Comparison of ENCODE assay signal across 23 cellular contexts in the genomic region with DNA sequence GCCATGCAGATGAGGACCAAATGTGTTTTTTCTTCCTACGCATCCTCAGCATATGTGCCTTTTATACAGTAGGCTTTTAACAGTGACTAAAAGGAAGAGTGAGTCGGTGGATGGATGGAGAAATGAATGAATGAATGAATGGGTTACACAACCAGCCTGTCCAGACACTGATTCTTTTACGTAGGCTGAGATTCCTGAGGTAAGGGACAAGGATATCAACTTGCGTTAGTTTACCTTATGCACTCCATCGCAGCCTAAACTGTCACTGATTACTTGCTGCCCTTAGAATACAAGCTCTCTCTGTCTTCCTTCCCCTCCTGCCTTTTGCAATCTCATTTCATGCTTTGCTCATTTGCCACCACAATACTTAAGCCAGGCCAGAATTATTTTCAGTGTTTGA. TPM values are rescaled to one million over a fixed set of nuclear protein-coding genes. Genes with fewer than 3 reads are reported as not detected.
DNase-seq lines count a peak whose midpoint lies in the region; ATAC-seq, FAIRE-seq and TF ChIP-seq lines count a peak whose summit lies in the region.
"Had no signal": no experiment of that assay in that cellular context is flagged by ENCODE, and none has a peak within 500 bp of the region (broad histone marks: within the 10 kb centered on the region; RNA-seq: fewer than 3 reads in every experiment).

No MANE protein-coding gene starts in this region.

- H2AFZ ChIP-seq in HepG2 (ENCODE audit: low read length): no peak overlapping the region

- FAIRE-seq in HepG2 (lab: Jason Lieb, UNC): no peak
- FAIRE-seq: A204.1, D721Med, G401.6, GM12891, GM19239 had no signal

- H3K27ac Mint-ChIP-seq in CD8-positive, alpha-beta T cell: no peak overlapping the region
- H3K27ac Mint-ChIP-seq: CD14-positive monocyte; CD4-positive, alpha-beta memory T cell had no signal

- peaks cover 69% of the 10 kb centered on the region for H3K4me1 ChIP-seq in psoas muscle
- peaks cover 67 to 76% of the 10 kb centered on the region in 2 donors for H3K4me1 ChIP-seq in gastrocnemius medialis
- no peaks in the 10 kb centered on the region for H3K4me1 ChIP-seq in CD8-positive, alpha-beta T cell (ENCODE audit: insufficient read depth, low read length)
- H3K4me1 ChIP-seq in HepG2 (ENCODE audit: insufficient read depth, low read length): no peaks in the 10 kb centered on the region
- H3K4me1 ChIP-seq: BE2C, BLaER1, Caco-2 had no signal

- intact Hi-C loops in psoas muscle (cut with DNase I) (loop anchor here in 1 of 2 donors (10.0 kb wide), 1 partner anchor 113 kb away; no protein-coding TSS in a partner anchor), gastrocnemius medialis (cut with DNase I; ENCODE audit: low total_unique reads) (loop anchor here (1.0 kb wide), 1 partner anchor 61 kb away; no protein-coding TSS in a partner anchor), HepG2 (cut with micrococcal nuclease; ENCODE audit: unreplicated experiment) (no loop called here)
- intact Hi-C loops in CD8-positive, alpha-beta T cell (cut with DNase I, micrococcal nuclease): no loop called here

- no peaks in the 10 kb centered on the region for H4K20me1 ChIP-seq in HepG2 (ENCODE audit: insufficient read depth, low read length)
- H4K20me1 ChIP-seq: BLaER1 had no signal

- H3K4me3 ChIP-seq in psoas muscle (no peak overlapping the region), gastrocnemius medialis (no peak overlapping the region), HepG2 (replicated peaks in 1 of 3; ENCODE audit: insufficient read depth in 1 of 3, low read depth in 2 of 3, low read length in 3 of 3) (no peak overlapping the region)
- H3K4me3 ChIP-seq in CD8-positive, alpha-beta T cell (ENCODE audit: low read depth, low read length): no peak overlapping the region
- H3K4me3 ChIP-seq: BLaER1 had no signal

- H3K9me3 ChIP-seq in psoas muscle (no peaks in the 10 kb centered on the region), gastrocnemius medialis (no peaks in the 10 kb centered on the region), HepG2 (ENCODE audit: low read length) (peaks cover 34% of the 10 kb centered on the region)
- no peaks in the 10 kb centered on the region for H3K9me3 ChIP-seq in CD8-positive, alpha-beta T cell (ENCODE audit: low read length)
- H3K9me3 ChIP-seq: BE2C, Caco-2 had no signal

- H3K4me1 Mint-ChIP-seq in CD8-positive, alpha-beta T cell (ENCODE audit: low read depth): no peaks in the 10 kb centered on the region
- H3K4me1 Mint-ChIP-seq: CD14-positive monocyte; CD4-positive, alpha-beta memory T cell; CD4-positive, CD25-positive, alpha-beta regulatory T cell had no signal

- H3K9me3 Mint-ChIP-seq in CD8-positive, alpha-beta T cell: peaks cover 26% of the 10 kb centered on the region

- no peaks in the 10 kb centered on the region for H3K79me2 ChIP-seq in HepG2 (ENCODE audit: insufficient read depth, low read length)

- CTCF ChIA-PET in CD8-positive, alpha-beta T cell (lab: Charles Lee): no interaction called here
- CTCF ChIA-PET in HepG2 (lab: Yijun Ruan, JAX; ENCODE audit: low intra/inter-chr PET ratio, low total read pairs): no interaction called here

- BruUV-seq in HepG2 (replicated peaks; lab: Mats Ljungman, UMichigan): no TSS peak

- no peak overlapping the region for H3K9ac ChIP-seq in HepG2 (ENCODE audit: insufficient read depth, low read depth, low read length)
- H3K9ac ChIP-seq: BLaER1 had no signal

- no peak overlapping the region for H3K4me3 Mint-ChIP-seq in CD8-positive, alpha-beta T cell
- H3K4me3 Mint-ChIP-seq: CD14-positive monocyte; CD4-positive, alpha-beta memory T cell; CD4-positive, CD25-positive, alpha-beta regulatory T cell had no signal

- H3K27me3 ChIP-seq in psoas muscle (ENCODE audit: insufficient read depth in 3 of 3, low read length in 2 of 3) (no peaks in the 10 kb centered on the region), gastrocnemius medialis (no peaks in the 10 kb centered on the region), HepG2 (ENCODE audit: control insufficient read depth in 1 of 2, insufficient read depth in 2 of 2, low read length in 2 of 2) (no peaks in the 10 kb centered on the region)
- H3K27me3 ChIP-seq in CD8-positive, alpha-beta T cell (ENCODE audit: insufficient read depth, low read length): no peaks in the 10 kb centered on the region
- H3K27me3 ChIP-seq: BE2C, BLaER1 had no signal

- peak in 1 of 2 donors; percentile 23 for TF ChIP-seq POLR2A in gastrocnemius medialis (IDR thresholded peaks at IDR 0.05)
- no peak for TF ChIP-seq POLR2A in HepG2 (IDR thresholded peaks at IDR 0.05; ENCODE audit: insufficient read depth in 1 of 2, low read depth in 2 of 2, low read length in 2 of 2)

- TF ChIP-seq CTCF in psoas muscle (IDR thresholded peaks at IDR 0.05): no peak
- no peak for TF ChIP-seq CTCF in gastrocnemius medialis (IDR thresholded peaks at IDR 0.05 in 4 of 5, conservative IDR thresholded peaks at IDR 0.05 in 1 of 5)
- no peak for TF ChIP-seq CTCF in CD8-positive, alpha-beta T cell (IDR thresholded peaks at IDR 0.05)
- TF ChIP-seq CTCF in HepG2 (CRISPR knock-in tag; IDR thresholded peaks at IDR 0.05): no peak

- ATAC-seq in psoas muscle: peak; percentile 72 to 85 (median 80)
- peak; percentile 51 to 75 for ATAC-seq in gastrocnemius medialis
- no peak for ATAC-seq in CD8-positive, alpha-beta T cell
- ATAC-seq in HepG2: no peak
- no peak for ATAC-seq in HG03439 (IDR thresholded peaks at IDR 0.05; ENCODE audit: unreplicated experiment)

- H3K36me3 ChIP-seq in psoas muscle (ENCODE audit: insufficient read depth in 1 of 2, low read depth in 1 of 2): no peaks in the 10 kb centered on the region
- H3K36me3 ChIP-seq in gastrocnemius medialis: no peaks in the 10 kb centered on the region
- no peaks in the 10 kb centered on the region for H3K36me3 ChIP-seq in CD8-positive, alpha-beta T cell (ENCODE audit: insufficient read depth, low read length)
- no peaks in the 10 kb centered on the region for H3K36me3 ChIP-seq in HepG2 (replicated peaks in 1 of 2; ENCODE audit: control insufficient read depth in 1 of 2, insufficient read depth in 2 of 2, low read length in 2 of 2)
- H3K36me3 ChIP-seq: BE2C, BLaER1 had no signal

- no peak overlapping the region for H3K4me2 ChIP-seq in HepG2 (ENCODE audit: low read depth, low read length)
- H3K4me2 ChIP-seq: BLaER1 had no signal

- DNase-seq in islet precursor cell (peak; percentile 4), psoas muscle (no peak), gastrocnemius medialis (no peak), HepG2 (ENCODE audit: low spot score) (no peak)
- no peak for DNase-seq in CD8-positive, alpha-beta T cell
- DNase-seq: 8988T; ACHN; BE2C; C1 segment of cervical spinal cord; Caco-2; Calu3; CD4-positive, alpha-beta memory T cell; CD4-positive, CD25-positive, alpha-beta regulatory T cell; GF-D8 had no signal

- no peaks in the 10 kb centered on the region for H3K27me3 Mint-ChIP-seq in CD8-positive, alpha-beta T cell (ENCODE audit: low read depth)
- H3K27me3 Mint-ChIP-seq: CD4-positive, alpha-beta memory T cell; CD4-positive, CD25-positive, alpha-beta regulatory T cell had no signal

- no peak for TF ChIP-seq RAD21 in HepG2 (CRISPR knock-in tag; IDR thresholded peaks at IDR 0.05)

- TF ChIP-seq EP300 in HepG2 (IDR thresholded peaks at IDR 0.05; ENCODE audit: low read depth in 2 of 2, low read length in 2 of 2) (no peak), HepG2 (CRISPR knock-in tag; IDR thresholded peaks at IDR 0.05; ENCODE audit: borderline replicate concordance) (no peak)

- POLR2A ChIA-PET in CD8-positive, alpha-beta T cell (lab: Charles Lee): no interaction called here
- POLR2A ChIA-PET in HepG2 (lab: Yijun Ruan, JAX): no interaction called here

- peak overlapping the region; percentile 73 for H3K27ac ChIP-seq in psoas muscle
- peak overlapping the region; percentile 77 to 88 (median 82) for H3K27ac ChIP-seq in gastrocnemius medialis
- H3K27ac ChIP-seq in CD8-positive, alpha-beta T cell (ENCODE audit: low read depth, low read length): no peak overlapping the region
- H3K27ac ChIP-seq in HepG2 (ENCODE audit: extremely low read length, insufficient read depth, low read length): no peak overlapping the region
- H3K27ac ChIP-seq: BLaER1 had no signal

- no peaks in the 10 kb centered on the region for H3K36me3 Mint-ChIP-seq in CD8-positive, alpha-beta T cell
- H3K36me3 Mint-ChIP-seq: CD14-positive monocyte; CD4-positive, CD25-positive, alpha-beta regulatory T cell had no signal

- 43 to 66% (median 49%) methylated on average over 5 of the region's 5 CpGs for WGBS in psoas muscle, 3 donors
- 38% methylated on average over 5 of the region's 5 CpGs for WGBS in HepG2 (ENCODE audit: low lambda C conversion rate)

- in situ Hi-C loops in gastrocnemius medialis (cut with MboI; ENCODE audit: low sequenced_read_pairs in 4 of 4): no loop called here
- in situ Hi-C loops in HepG2 (cut with HindIII; ENCODE audit: extremely low pct_ligation_motif_present, low pct_unique_long_range_greater_than_20kb): no loop called here

TF ChIP-seq in HepG2, 621 proteins besides CTCF, POLR2A, EP300 and RAD21:
- TF ChIP-seq KDM6A (CRISPR knock-in tag; IDR thresholded peaks at IDR 0.05; ENCODE audit: low read depth): no peak

RNA-seq across cellular contexts. Expression of a gene that starts 59.0 kb away (rescaled TPM):
- total RNA-seq in psoas muscle (100 to 1,000 TPM; 113 to 141 (median 127) TPM), gastrocnemius medialis (10 to 100 TPM; 42.5 to 98.8 (median 58.6) TPM), HepG2 (2016; rRNA removed; fragmentation: Illumina TruSeq; extraction: Trizol) (not detected in 2 replicates)
- polyA plus RNA-seq in psoas muscle (10 to 100 TPM in 2 of 3 donors, 1 to 10 TPM in 1; 2.8 to 43.8 (median 40.1) TPM), HepG2 (2011; rRNA removed) (not detected in 2 replicates)
- total RNA-seq in CD8-positive, alpha-beta T cell: not detected
- total RNA-seq in HepG2 (2016; cell fraction: cytosol; rRNA removed; fragmentation: Illumina TruSeq; extraction: Trizol; ENCODE audit: low read depth): not detected in 2 replicates
- total RNA-seq in HepG2 (2016; cell fraction: insoluble cytoplasmic fraction; rRNA removed; fragmentation: Illumina TruSeq; extraction: Trizol): not detected in 2 replicates
- not detected in 2 replicates for total RNA-seq in HepG2 (2016; cell fraction: membrane; rRNA removed; fragmentation: Illumina TruSeq; extraction: Trizol)
- total RNA-seq in HepG2 (2016; cell fraction: nucleus; rRNA removed; fragmentation: Illumina TruSeq; extraction: Trizol): not detected in 2 replicates
- polyA plus RNA-seq in HepG2 (2011; cell fraction: cytosol; rRNA removed): not detected in 2 replicates
- not detected in 2 replicates for polyA plus RNA-seq in HepG2 (2011; cell fraction: nucleus; rRNA removed)
- polyA plus RNA-seq in HepG2 (2012): not detected in 2 replicates
- polyA plus RNA-seq in HepG2 (2016; cell fraction: cytosol; fragmentation: Illumina TruSeq; extraction: Trizol; ENCODE audit: low read depth): not detected in 2 replicates
- not detected in 2 replicates for polyA plus RNA-seq in HepG2 (2016; cell fraction: insoluble cytoplasmic fraction; fragmentation: Illumina TruSeq; extraction: Trizol; ENCODE audit: low read depth)
- polyA plus RNA-seq in HepG2 (2016; cell fraction: membrane; fragmentation: Illumina TruSeq; extraction: Trizol; ENCODE audit: low read depth): not detected in 2 replicates
- polyA plus RNA-seq in HepG2 (2016; cell fraction: nucleus; fragmentation: Illumina TruSeq; extraction: Trizol; ENCODE audit: insufficient read depth, low read depth): not detected in 2 replicates
- polyA minus RNA-seq in HepG2 (2011; rRNA and poly(A)+ RNA removed; ENCODE audit: low replicate concordance): not detected in 2 replicates
- not detected in 2 replicates for polyA minus RNA-seq in HepG2 (2011; cell fraction: cytosol; rRNA and poly(A)+ RNA removed)
- not detected in 2 replicates for polyA minus RNA-seq in HepG2 (2011; cell fraction: nucleus; rRNA and poly(A)+ RNA removed)
- total RNA-seq: Calu3; CD4-positive, alpha-beta memory T cell; CD4-positive, CD25-positive, alpha-beta regulatory T cell had no signal
- polyA plus RNA-seq: AG04450; CD14-positive monocyte; CD4-positive, alpha-beta memory T cell; CD4-positive, CD25-positive, alpha-beta regulatory T cell had no signal

Comparison
In these comparisons a context has a peak if more than half of its experiments do, and no peak if none do; other contexts are left out.
1. ATAC-seq: peak in psoas muscle (4 of 4) and gastrocnemius medialis (2 of 2); none in CD8-positive, alpha-beta T cell (single experiment), HepG2 (single experiment) and HG03439 (single experiment).
2. H3K27ac ChIP-seq: peak in psoas muscle (single experiment) and gastrocnemius medialis (4 of 4); none in CD8-positive, alpha-beta T cell (single experiment) and HepG2 (single experiment).
3. RNA of a gene that starts 59.0 kb away (total RNA-seq): 113 to 141 TPM in psoas muscle and 42.5 to 98.8 TPM in gastrocnemius medialis; not detected in HepG2 and not detected in CD8-positive, alpha-beta T cell; every median in the first group is over 10 times any median in the second.